Comparison of ENCODE assay signal across 10 cellular contexts in the genomic region with DNA sequence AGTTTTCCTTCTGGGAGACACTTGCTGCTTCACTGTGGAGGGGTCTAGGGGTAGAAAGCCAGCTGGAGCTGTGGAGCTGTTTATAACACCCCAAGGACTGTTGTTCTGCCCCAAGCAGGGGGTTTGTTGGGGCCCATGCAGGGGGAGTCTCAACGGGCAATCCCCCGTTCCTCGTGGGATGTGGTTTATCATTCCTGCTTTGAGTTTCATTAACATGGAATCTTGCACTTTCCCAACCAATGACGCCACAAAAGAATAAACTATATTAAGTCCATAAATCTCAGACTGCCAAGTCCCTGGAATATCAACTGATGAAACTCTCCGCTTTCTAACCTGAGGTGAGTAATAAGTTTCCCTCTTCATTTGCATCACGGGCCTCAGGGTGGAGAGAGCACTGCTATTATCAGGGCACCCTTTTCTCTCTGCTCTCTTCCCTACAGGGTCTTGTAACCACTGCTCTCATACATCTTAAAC.
DNase-seq lines count a peak whose midpoint lies in the region; ATAC-seq and TF ChIP-seq lines count a peak whose summit lies in the region.
"Had no signal": no experiment of that assay in that cellular context is flagged by ENCODE, and none has a peak within 500 bp of the region (broad histone marks: within the 10 kb centered on the region; RNA-seq: fewer than 3 reads in every experiment).

No MANE protein-coding gene starts in this region.

- no peak overlapping the region for H3K27ac ChIP-seq in trophoblast cell (ENCODE audit: low read depth, low read length)

- H3K18ac ChIP-seq in trophoblast cell (ENCODE audit: low read length) = no peak overlapping the region

- H3K79me2 ChIP-seq in trophoblast cell (ENCODE audit: control insufficient read depth, insufficient read depth, low read length, poor library complexity) = no peaks in the 10 kb centered on the region

- no peaks in the 10 kb centered on the region; the same call in 1 of the 2 replicates for H3K9me3 ChIP-seq in ES-I3 (ENCODE audit: control insufficient read depth, insufficient read depth, low read length)
- no peaks in the 10 kb centered on the region for H3K9me3 ChIP-seq in trophoblast cell (ENCODE audit: insufficient read depth, low read depth, low read length)

- no peak overlapping the region for H2BK12ac ChIP-seq in trophoblast cell (ENCODE audit: low read length)

- TF ChIP-seq CTCF in fibroblast of mammary gland (conservative IDR thresholded peaks at IDR 0.05; ENCODE audit: control insufficient read depth, insufficient read depth, low read depth, low read length) (no peak), GM20000 (IDR thresholded peaks at IDR 0.05; ENCODE audit: extremely low read depth, missing control alignments) (no peak)

- H4K91ac ChIP-seq in trophoblast cell (ENCODE audit: low read depth, low read length) = no peak overlapping the region

- no peak overlapping the region for H3K14ac ChIP-seq in trophoblast cell (ENCODE audit: low read length)

- peak overlapping the region; percentile 37 for H3K4me3 ChIP-seq in fibroblast of mammary gland (ENCODE audit: control insufficient read depth, low read depth, low read length)
- no peak overlapping the region for H3K4me3 ChIP-seq in trophoblast cell (ENCODE audit: low read depth, low read length)

- no peak overlapping the region for H3K4me2 ChIP-seq in trophoblast cell (ENCODE audit: low read length)

- H4K8ac ChIP-seq in trophoblast cell (ENCODE audit: low read depth, low read length) = no peak overlapping the region

- no peak overlapping the region for H2AK5ac ChIP-seq in trophoblast cell (ENCODE audit: low read length)

- H3K23ac ChIP-seq in trophoblast cell (ENCODE audit: low read length) = no peak overlapping the region

- WGBS in trophoblast cell (ENCODE audit: extremely low coverage, insufficient coverage, insufficient read length) = no CpG with 5 or more reads among the region's 6 CpGs

- H3K79me1 ChIP-seq in trophoblast cell (ENCODE audit: low read length) = no peaks in the 10 kb centered on the region

- H3K36me3 ChIP-seq in ES-I3 (ENCODE audit: insufficient read depth, low read length) = no peaks in the 10 kb centered on the region
- no peaks in the 10 kb centered on the region for H3K36me3 ChIP-seq in trophoblast cell (ENCODE audit: control insufficient read depth in 1 of 2, insufficient read depth in 2 of 2, low read length in 2 of 2)
- H3K36me3 ChIP-seq: stomach had no signal

- no peak overlapping the region for H2BK120ac ChIP-seq in trophoblast cell (ENCODE audit: insufficient read depth, low read length, poor library complexity)

- H2AFZ ChIP-seq in trophoblast cell (ENCODE audit: insufficient read depth, low read length, poor library complexity) = no peak overlapping the region

- no peak overlapping the region for H3K4ac ChIP-seq in trophoblast cell (ENCODE audit: low read depth, low read length)

- no peak overlapping the region for H4K12ac ChIP-seq in trophoblast cell (ENCODE audit: low read depth, low read length)

- peaks cover 8% of the 10 kb centered on the region; the same call in 1 of the 2 replicates for H3K4me1 ChIP-seq in ES-I3 (ENCODE audit: insufficient read depth, low read length)
- H3K4me1 ChIP-seq in trophoblast cell (ENCODE audit: control insufficient read depth in 1 of 2, insufficient read depth in 2 of 2, low read length in 2 of 2) = no peaks in the 10 kb centered on the region

- H3K27me3 ChIP-seq in trophoblast cell (ENCODE audit: insufficient read depth, low read length) = no peaks in the 10 kb centered on the region
- H3K27me3 ChIP-seq: stomach had no signal

- ATAC-seq in HG03342 (IDR thresholded peaks at IDR 0.05; ENCODE audit: unreplicated experiment) = peak; percentile 36

- H3K9ac ChIP-seq in ES-I3 (ENCODE audit: low read depth, low read length) (peak overlapping the region; percentile 10; the same call in 1 of the 2 replicates), trophoblast cell (ENCODE audit: low read length) (peak overlapping the region; percentile 12)

- H2BK5ac ChIP-seq in trophoblast cell (ENCODE audit: low read depth, low read length, poor library complexity) = no peak overlapping the region

- peak; percentile 72 for DNase-seq in fibroblast of mammary gland (ENCODE audit: low read depth)
- DNase-seq in trophoblast cell = peak; percentile 31 to 53
- DNase-seq in NCI-H774 (lab: John Stamatoyannopoulos, UW) = no peak
- no peak for DNase-seq in cerebellar nuclear complex (lab: John Stamatoyannopoulos, UW)
- no peak for DNase-seq in SIG-M5 treated with dmso at 0.1 percent for 504 hours (lab: John Stamatoyannopoulos, UW; ENCODE audit: unreplicated experiment)
- DNase-seq in GM20000 (ENCODE audit: low spot score) = no peak
- DNase-seq: NCI-H1436 treated with DMSO at 0.1 percent for 48 hours had no signal

Comparison
In these comparisons a context has a peak if more than half of its experiments do, and no peak if none do; other contexts are left out.
1. DNase-seq: peak in fibroblast of mammary gland (single experiment) and trophoblast cell (2 of 2); none in NCI-H774 (single experiment), cerebellar nuclear complex (0 of 2), SIG-M5 treated with dmso at 0.1 percent for 504 hours (single experiment) and GM20000 (single experiment).